In genomic region chr12:4978737-4979136, GRCh38 we compare ENCODE assay signal across 22 cellular contexts.
A peak's percentile ranks its signal among the peaks of the same experiment; 100 is the strongest.
DNase-seq lines count a peak whose midpoint lies in the region; ATAC-seq, FAIRE-seq and TF ChIP-seq lines count a peak whose summit lies in the region.
"Had no signal": no experiment of that assay in that cellular context is flagged by ENCODE, and none has a peak within 500 bp of the region (broad histone marks: within the 10 kb centered on the region; RNA-seq: fewer than 3 reads in every experiment).

No MANE protein-coding gene starts in this region.

- no peaks in the 10 kb centered on the region for H3K36me3 Mint-ChIP-seq in WTC11
- no peaks in the 10 kb centered on the region for H3K36me3 Mint-ChIP-seq in natural killer cell treated with Interleukin-12 subunit alpha and Interleukin-12 subunit beta and Interleukin-15 and Interleukin-18, amount 100 ng/mL, for 72 hours
- H3K36me3 Mint-ChIP-seq in CD4-positive, alpha-beta memory T cell = no peaks in the 10 kb centered on the region
- H3K36me3 Mint-ChIP-seq: activated naive CD4-positive, alpha-beta T cell treated with anti-CD3 and anti-CD28 coated beads, Interleukin-2, amount 50 U/mL, for 72 hours; brain; IgD-negative memory B cell; T-cell had no signal

- no peaks in the 10 kb centered on the region for H3K9me3 ChIP-seq in skeletal muscle satellite cell (replicated peaks; ENCODE audit: low read length)
- no peaks in the 10 kb centered on the region for H3K9me3 ChIP-seq in CD4-positive, alpha-beta memory T cell (ENCODE audit: control insufficient read depth in 1 of 2, low read length in 2 of 2)
- H3K9me3 ChIP-seq: left lung, Peyer's patch, sigmoid colon had no signal

- FAIRE-seq in GM19239 (lab: Jason Lieb, UNC) = no peak
- FAIRE-seq: G401.6, GM12892 had no signal

- H3K36me3 ChIP-seq in skeletal muscle satellite cell (ENCODE audit: insufficient read depth, low read length) = no peaks in the 10 kb centered on the region
- no peaks in the 10 kb centered on the region for H3K36me3 ChIP-seq in CD4-positive, alpha-beta memory T cell (ENCODE audit: insufficient read depth, low read length)
- H3K36me3 ChIP-seq: left lung, Peyer's patch, sigmoid colon had no signal

- no peak overlapping the region for H3K4me3 ChIP-seq in skeletal muscle satellite cell (ENCODE audit: low read length)
- H3K4me3 ChIP-seq in CD4-positive, alpha-beta memory T cell (ENCODE audit: low read length in 2 of 2) = no peak overlapping the region
- H3K4me3 ChIP-seq: dorsolateral prefrontal cortex, left lung, Peyer's patch, sigmoid colon had no signal

- H3K9me3 Mint-ChIP-seq in WTC11 = peaks cover 9% of the 10 kb centered on the region; the same call in 1 of the 2 replicates
- no peaks in the 10 kb centered on the region for H3K9me3 Mint-ChIP-seq in natural killer cell treated with Interleukin-12 subunit alpha and Interleukin-12 subunit beta and Interleukin-15 and Interleukin-18, amount 100 ng/mL, for 72 hours
- peaks cover 0 to 2% (median 0%) of the 10 kb centered on the region in 8 donors for H3K9me3 Mint-ChIP-seq in CD4-positive, alpha-beta memory T cell
- H3K9me3 Mint-ChIP-seq: activated naive CD4-positive, alpha-beta T cell treated with anti-CD3 and anti-CD28 coated beads, Interleukin-2, amount 50 U/mL, for 72 hours; activated T-cell treated with anti-CD3 and anti-CD28 coated beads, Interleukin-2, amount 50 U/mL, for 72 hours; brain; T-cell had no signal

- no peak for TF ChIP-seq CTCF in WTC11 (IDR thresholded peaks at IDR 0.05)

- intact Hi-C loops in cardiac septum (cut with DNase I) = no loop called here
- intact Hi-C loops in Right ventricle myocardium superior (cut with DNase I) = no loop called here
- intact Hi-C loops in CD4-positive, alpha-beta memory T cell (cut with micrococcal nuclease) = no loop called here

- no peak overlapping the region for H3K27ac ChIP-seq in CD4-positive, alpha-beta memory T cell (ENCODE audit: low read depth, low read length)
- H3K27ac ChIP-seq: left lung, Peyer's patch, sigmoid colon, VCaP had no signal

- DNase-seq in cardiac septum (ENCODE audit: low spot score) = peak; percentile 59
- no peak for DNase-seq in Right ventricle myocardium superior
- peak; percentile 94 for DNase-seq in NCI-H1694 (lab: John Stamatoyannopoulos, UW)
- no peak for DNase-seq in WTC11 (ENCODE audit: low spot score)
- no peak for DNase-seq in natural killer cell treated with Interleukin-12 subunit alpha and Interleukin-12 subunit beta and Interleukin-15 and Interleukin-18, amount 100 ng/mL, for 72 hours (ENCODE audit: low spot score)
- DNase-seq in CD4-positive, alpha-beta memory T cell = no peak
- DNase-seq in GM19239 (ENCODE audit: insufficient read length, low spot score) = no peak
- DNase-seq: activated CD8-positive, alpha-beta T cell treated with anti-CD3 and anti-CD28 coated beads, Interleukin-2, amount 10 ng/mL, durations not matched to agents 7 days and 5 days; activated T-cell treated with anti-CD3 and anti-CD28 coated beads, Interleukin-2, amount 50 U/mL, for 72 hours; erythroblast; left lung; Peyer's patch; sigmoid colon; T-cell had no signal

- H3K27me3 ChIP-seq in skeletal muscle satellite cell (ENCODE audit: control insufficient read depth, insufficient read depth, low read length) = no peaks in the 10 kb centered on the region
- no peaks in the 10 kb centered on the region for H3K27me3 ChIP-seq in CD4-positive, alpha-beta memory T cell (ENCODE audit: insufficient read depth, low read length)
- H3K27me3 ChIP-seq: Peyer's patch, sigmoid colon had no signal

- peak overlapping the region; percentile 38 for H3K4me2 ChIP-seq in skeletal muscle satellite cell (ENCODE audit: low read length)

- ATAC-seq in Right ventricle myocardium superior (ENCODE audit: poor library complexity) (no peak), WTC11 (peak; percentile 44)
- no peak for ATAC-seq in natural killer cell treated with Interleukin-12 subunit alpha and Interleukin-12 subunit beta and Interleukin-15 and Interleukin-18, amount 100 ng/mL, for 72 hours
- ATAC-seq: activated CD8-positive, alpha-beta T cell treated with anti-CD3 and anti-CD28 coated beads, Interleukin-2, amount 10 ng/mL, durations not matched to agents 7 days and 5 days; activated naive CD4-positive, alpha-beta T cell treated with anti-CD3 and anti-CD28 coated beads, Interleukin-2, amount 50 U/mL, for 72 hours; activated T-cell treated with anti-CD3 and anti-CD28 coated beads, Interleukin-2, amount 50 U/mL, for 72 hours; left lung; T-cell had no signal

- POLR2A ChIA-PET in WTC11 (lab: Charles Lee) = no interaction called here
- POLR2A ChIA-PET in CD4-positive, alpha-beta memory T cell (lab: Charles Lee; ENCODE audit: partially characterized antibody) = no interaction called here

- no peak overlapping the region for H3K4me3 Mint-ChIP-seq in WTC11
- H3K4me3 Mint-ChIP-seq in natural killer cell treated with Interleukin-12 subunit alpha and Interleukin-12 subunit beta and Interleukin-15 and Interleukin-18, amount 100 ng/mL, for 72 hours = no peak overlapping the region
- no peak overlapping the region for H3K4me3 Mint-ChIP-seq in CD4-positive, alpha-beta memory T cell
- H3K4me3 Mint-ChIP-seq: activated CD8-positive, alpha-beta T cell treated with anti-CD3 and anti-CD28 coated beads, Interleukin-2, amount 10 ng/mL, durations not matched to agents 7 days and 5 days; activated T-cell treated with anti-CD3 and anti-CD28 coated beads, Interleukin-2, amount 50 U/mL, for 72 hours; brain; IgD-negative memory B cell; T-cell had no signal

- peaks cover 5% of the 10 kb centered on the region for H3K4me1 ChIP-seq in skeletal muscle satellite cell (ENCODE audit: control insufficient read depth, insufficient read depth, low read length)
- no peaks in the 10 kb centered on the region for H3K4me1 ChIP-seq in CD4-positive, alpha-beta memory T cell (ENCODE audit: insufficient read depth, low read length)
- H3K4me1 ChIP-seq: left lung, Peyer's patch, sigmoid colon had no signal

- H3K4me1 Mint-ChIP-seq in WTC11 = peaks cover 11% of the 10 kb centered on the region; the same call in 1 of the 2 replicates
- peaks cover 0 to 3% of the 10 kb centered on the region in 2 donors for H3K4me1 Mint-ChIP-seq in natural killer cell treated with Interleukin-12 subunit alpha and Interleukin-12 subunit beta and Interleukin-15 and Interleukin-18, amount 100 ng/mL, for 72 hours (ENCODE audit: low read depth in 2 of 2)
- H3K4me1 Mint-ChIP-seq in CD4-positive, alpha-beta memory T cell = no peaks in the 10 kb centered on the region
- H3K4me1 Mint-ChIP-seq: brain, IgD-negative memory B cell, T-cell had no signal

- CTCF ChIA-PET in WTC11 (lab: Charles Lee) = interaction anchor here (1.4 kb wide), 1 partner anchor 123 kb away, joined by 4 read pairs; no protein-coding TSS in a partner anchor
- CTCF ChIA-PET in CD4-positive, alpha-beta memory T cell (lab: Charles Lee; ENCODE audit: partially characterized antibody) = no interaction called here

- H3K27me3 Mint-ChIP-seq in WTC11 (ENCODE audit: low read depth) = peaks cover 4% of the 10 kb centered on the region
- peaks cover 25 to 29% of the 10 kb centered on the region in 2 donors for H3K27me3 Mint-ChIP-seq in natural killer cell treated with Interleukin-12 subunit alpha and Interleukin-12 subunit beta and Interleukin-15 and Interleukin-18, amount 100 ng/mL, for 72 hours
- peaks cover 15 to 26% of the 10 kb centered on the region in 2 donors for H3K27me3 Mint-ChIP-seq in CD4-positive, alpha-beta memory T cell

- H3K9ac ChIP-seq in skeletal muscle satellite cell (ENCODE audit: low read depth, low read length) = no peak overlapping the region

- no peak overlapping the region for H3K27ac Mint-ChIP-seq in WTC11
- H3K27ac Mint-ChIP-seq in natural killer cell treated with Interleukin-12 subunit alpha and Interleukin-12 subunit beta and Interleukin-15 and Interleukin-18, amount 100 ng/mL, for 72 hours = no peak overlapping the region
- H3K27ac Mint-ChIP-seq in CD4-positive, alpha-beta memory T cell = no peak overlapping the region
- H3K27ac Mint-ChIP-seq: activated CD8-positive, alpha-beta T cell treated with anti-CD3 and anti-CD28 coated beads, Interleukin-2, amount 10 ng/mL, durations not matched to agents 7 days and 5 days; activated naive CD4-positive, alpha-beta T cell treated with anti-CD3 and anti-CD28 coated beads, Interleukin-2, amount 50 U/mL, for 72 hours; activated T-cell treated with anti-CD3 and anti-CD28 coated beads, Interleukin-2, amount 50 U/mL, for 72 hours; IgD-negative memory B cell; T-cell had no signal

TF ChIP-seq in WTC11, 78 proteins besides CTCF, POLR2A, EP300 and RAD21 (continues in another document):
- no peak for TF ChIP-seq AR (CRISPR knock-in tag; IDR thresholded peaks at IDR 0.05)
- no peak for TF ChIP-seq ZNF121 (CRISPR knock-in tag; IDR thresholded peaks at IDR 0.05)
- no peak for TF ChIP-seq ETV6 (CRISPR knock-in tag; IDR thresholded peaks at IDR 0.05)
- no peak for TF ChIP-seq CBFB (CRISPR knock-in tag; IDR thresholded peaks at IDR 0.05; ENCODE audit: low read depth)
- no peak for TF ChIP-seq OVOL2 (CRISPR knock-in tag; IDR thresholded peaks at IDR 0.05; ENCODE audit: borderline replicate concordance)
- no peak for TF ChIP-seq NR1H2 (CRISPR knock-in tag; IDR thresholded peaks at IDR 0.05)

Comparison
In these comparisons a context has a peak if more than half of its experiments do, and no peak if none do; other contexts are left out.
1. DNase-seq: peak in cardiac septum (single experiment) and NCI-H1694 (single experiment); none in Right ventricle myocardium superior (single experiment), WTC11 (single experiment), natural killer cell treated with Interleukin-12 subunit alpha and Interleukin-12 subunit beta and Interleukin-15 and Interleukin-18, amount 100 ng/mL, for 72 hours (single experiment), CD4-positive, alpha-beta memory T cell (0 of 5) and GM19239 (single experiment).